Comparison of ENCODE assay signal across 12 cellular contexts in genomic region chr2:55097462-55098410, GRCh38. TPM values are rescaled to one million over a fixed set of nuclear protein-coding genes. Genes with fewer than 3 reads are reported as not detected.
DNase-seq lines count a peak whose midpoint lies in the region; TF ChIP-seq lines count a peak whose summit lies in the region.
"Had no signal": no experiment of that assay in that cellular context is flagged by ENCODE, and none has a peak within 500 bp of the region (broad histone marks: within the 10 kb centered on the region; RNA-seq: fewer than 3 reads in every experiment).

No MANE protein-coding gene starts in this region.

- H3K27ac ChIP-seq in adipose tissue (ENCODE audit: low read depth, low read length) (peak overlapping the region; percentile 56), stomach (peak overlapping the region; percentile 3 to 74 (median 68)), vagina (no peak overlapping the region)

- WGBS in adipose tissue, 3 donors = 51 to 59% (median 52%) methylated on average over 6 of the region's 6 CpGs
- 54 to 61% (median 57%) methylated on average over 6 of the region's 6 CpGs for WGBS in stomach, 5 donors

- no peaks in the 10 kb centered on the region for H3K27me3 ChIP-seq in stomach
- no peaks in the 10 kb centered on the region for H3K27me3 ChIP-seq in vagina

- H3K36me3 ChIP-seq in stomach = no peaks in the 10 kb centered on the region
- H3K36me3 ChIP-seq in vagina = no peaks in the 10 kb centered on the region

- H3K4me3 ChIP-seq in stomach = no peak overlapping the region
- no peak overlapping the region for H3K4me3 ChIP-seq in vagina

- H3K4me1 ChIP-seq in stomach (peaks cover 17 to 59% (median 45%) of the 10 kb centered on the region in 4 donors), vagina (peaks cover 21% of the 10 kb centered on the region)

- no peak for TF ChIP-seq EP300 in stomach (IDR thresholded peaks at IDR 0.05)

- TF ChIP-seq CTCF in stomach (IDR thresholded peaks at IDR 0.05) = no peak
- no peak for TF ChIP-seq CTCF in vagina (IDR thresholded peaks at IDR 0.05)

- H3K9me3 ChIP-seq in stomach = no peaks in the 10 kb centered on the region
- no peaks in the 10 kb centered on the region for H3K9me3 ChIP-seq in vagina

- DNase-seq in HT1080 (ENCODE audit: low read depth) (peak; percentile 49), iris pigment epithelial cell (ENCODE audit: low read depth) (peak; percentile 73), stomach (no peak), kidney tubule cell (ENCODE audit: low spot score) (no peak), HK-2 (ENCODE audit: unreplicated experiment) (no peak), vagina (ENCODE audit: extremely low spot score in 2 of 2) (no peak)
- no peak for DNase-seq in stimulated activated CD4-positive, alpha-beta T cell treated with anti-CD3 and anti-CD28 coated beads, Interleukin-15, amount 100 ng/mL, for 24 hours
- DNase-seq: activated naive CD4-positive, alpha-beta T cell; GOT3; NCI-H1417; stimulated activated CD8-positive, alpha-beta memory T cell treated with anti-CD3 and anti-CD28 coated beads, Interleukin-4, amount 100 ng/mL, for 48 hours had no signal

- TF ChIP-seq POLR2A in stomach (IDR thresholded peaks at IDR 0.05) (no peak), vagina (IDR thresholded peaks at IDR 0.05) (no peak)

- intact Hi-C loops in stomach (cut with DNase I; ENCODE audit: low total_unique reads) (no loop called here), vagina (cut with DNase I) (loop anchor here (5.0 kb wide), 1 partner anchor 60 kb away; no protein-coding TSS in a partner anchor)

RNA-seq across cellular contexts. Expression of gene RTN4, which starts 47.5 kb away (rescaled TPM):
- total RNA-seq in HT1080 (2014; rRNA removed; shearing (Covaris generic)) = 204 and 295 TPM in 2 replicates
- 598 and 660 TPM in 2 replicates for polyA plus RNA-seq in HT1080 (2015; cell fraction: cytosol; rRNA removed)
- 694 and 718 TPM in 2 replicates for polyA plus RNA-seq in HT1080 (2015; cell fraction: nucleus; rRNA removed)
- polyA plus RNA-seq in adipose tissue (100 to 1,000 TPM; 103 to 576 (median 221) TPM), stomach (100 to 1,000 TPM in 1 of 3 donors, 10 to 100 TPM in 2; 40.8 to 116 (median 48.7) TPM)
- total RNA-seq in stomach (100 to 1,000 TPM; 114 to 463 (median 173) TPM), vagina (174 TPM)

Comparison
In these comparisons a context has a peak if more than half of its experiments do, and no peak if none do; other contexts are left out.
1. DNase-seq: peak in HT1080 (single experiment) and iris pigment epithelial cell (single experiment); none in stomach (single experiment), kidney tubule cell (single experiment), HK-2 (single experiment), vagina (0 of 2) and stimulated activated CD4-positive, alpha-beta T cell treated with anti-CD3 and anti-CD28 coated beads, Interleukin-15, amount 100 ng/mL, for 24 hours (single experiment).